17 cellular contexts compared by ENCODE assay signal in genomic region chr1:246005067-246005466, GRCh38.
DNase-seq lines count a peak whose midpoint lies in the region; ATAC-seq and TF ChIP-seq lines count a peak whose summit lies in the region.
"Had no signal": no experiment of that assay in that cellular context is flagged by ENCODE, and none has a peak within 500 bp of the region (broad histone marks: within the 10 kb centered on the region; RNA-seq: fewer than 3 reads in every experiment).

No MANE protein-coding gene starts in this region.

- H3K18ac ChIP-seq in IMR-90 (ENCODE audit: low read depth, low read length): peak overlapping the region; percentile 90

- no peak for TF ChIP-seq POLR2A in IMR-90 (IDR thresholded peaks at IDR 0.05; ENCODE audit: low read depth, low read length)

- dilution Hi-C loops in IMR-90 (cut with HindIII; ENCODE audit: low sequenced_read_pairs, unreplicated experiment): no loop called here

- ATAC-seq in IMR-90 (ENCODE audit: low read depth) (peak; percentile 81), left lung (peak; percentile 10), GM21515 (IDR thresholded peaks at IDR 0.05; ENCODE audit: unreplicated experiment) (no peak)

- peak overlapping the region; percentile 84 for H3K14ac ChIP-seq in IMR-90 (replicated peaks; ENCODE audit: low read depth, low read length)

- CTCF ChIA-PET in IMR-90 (lab: Yijun Ruan, JAX): interaction anchor here (1.1 kb wide), 1 partner anchor 493 kb away, joined by 3 read pairs; no protein-coding TSS in a partner anchor

- H3K4ac ChIP-seq in IMR-90 (ENCODE audit: low read depth, low read length): peak overlapping the region; percentile 96

- H4K5ac ChIP-seq in IMR-90 (ENCODE audit: low read depth, low read length): peak overlapping the region; percentile 94; the same call in 1 of the 2 replicates

- DNase-seq in AG10803 (ENCODE audit: low read depth) (peak; percentile 99), IMR-90 (peak; percentile 96), astrocyte of the hippocampus (ENCODE audit: low read depth, low spot score) (peak; percentile 94), left lung (no peak), GM10266 (ENCODE audit: extremely low spot score) (no peak)
- DNase-seq in activated CD4-positive, CD25-positive, alpha-beta regulatory T cell (lab: John Stamatoyannopoulos, UW): no peak
- no peak for DNase-seq in stimulated activated CD4-positive, alpha-beta T cell treated with anti-CD3 and anti-CD28 coated beads, Interleukin-15, amount 100 ng/mL, for 24 hours
- DNase-seq: activated CD4-positive, alpha-beta memory T cell treated with anti-CD3 and anti-CD28 coated beads, Interleukin-2, amount 10 ng/mL, durations not matched to agents 7 days and 5 days; DND-41; heart left ventricle; NCI-H2107; stimulated activated CD4-positive, alpha-beta T cell treated with anti-CD3 and anti-CD28 coated beads, Interleukin-4, amount 100 ng/mL, for 24 hours; tibial artery had no signal

- peak overlapping the region; percentile 88 for H2BK120ac ChIP-seq in IMR-90 (ENCODE audit: low read depth, low read length)

- intact Hi-C loops in IMR-90 (cut with micrococcal nuclease) (loop anchor here (2.0 to 10.0 kb wide), 3 partner anchors 446 to 590 kb away; no protein-coding TSS in a partner anchor), left lung (cut with DNase I) (loop anchor here in 1 of 2 donors (10.0 kb wide), 1 partner anchor 850 kb away; the partner anchor contains the start of gene KIF26B)

- POLR2A ChIA-PET in IMR-90 (lab: Charles Lee; ENCODE audit: unreplicated experiment): no interaction called here

- peak overlapping the region; percentile 39; the same call in 1 of the 2 replicates for H4K91ac ChIP-seq in IMR-90 (ENCODE audit: insufficient read depth, low read depth, low read length)

- peak; percentile 25 for TF ChIP-seq RAD21 in IMR-90 (IDR thresholded peaks at IDR 0.05; ENCODE audit: low read length)

- H2AK9ac ChIP-seq in IMR-90 (replicated peaks; ENCODE audit: low read depth, low read length, poor library complexity): no peak overlapping the region

- H3K4me1 ChIP-seq in IMR-90 (ENCODE audit: control insufficient read depth, insufficient read depth, low read length) (peaks cover 17% of the 10 kb centered on the region), left lung (no peaks in the 10 kb centered on the region)

- peak overlapping the region; percentile 5 to 66; a peak in 2 of 4 replicates for H4K8ac ChIP-seq in IMR-90 (ENCODE audit: low read depth in 2 of 2, low read length in 2 of 2)

- H3K4me2 ChIP-seq in IMR-90 (ENCODE audit: low read depth, low read length): peak overlapping the region; percentile 14

- in situ Hi-C loops in IMR-90 (cut with MboI; ENCODE audit: low sequenced_read_pairs): loop anchor here (10.0 kb wide), 3 partner anchors 450 to 920 kb away; no protein-coding TSS in a partner anchor

- peak overlapping the region; percentile 91 for H2BK20ac ChIP-seq in IMR-90 (ENCODE audit: low read depth, low read length)

- H3K56ac ChIP-seq in IMR-90 (ENCODE audit: extremely low read depth, insufficient read depth, low read length): no peak overlapping the region; the same call in 1 of the 2 replicates

- H3K27ac ChIP-seq in IMR-90 (ENCODE audit: insufficient read depth, low read length) (peak overlapping the region; percentile 67; the same call in 1 of the 2 replicates), left lung (no peak overlapping the region)
- H3K27ac ChIP-seq: adrenal gland, heart left ventricle, HL-60, SK-N-MC, tibial artery had no signal

- H2AFZ ChIP-seq in IMR-90 (replicated peaks; ENCODE audit: low read length, poor library complexity): no peak overlapping the region

- H2BK15ac ChIP-seq in IMR-90 (ENCODE audit: low read depth, low read length): peak overlapping the region; percentile 28; the same call in 1 of the 3 replicates

- H3K27me3 ChIP-seq in IMR-90 (ENCODE audit: control insufficient read depth, insufficient read depth, low read length): no peaks in the 10 kb centered on the region
- H3K27me3 ChIP-seq in left lung: no peaks in the 10 kb centered on the region
- H3K27me3 ChIP-seq: adrenal gland, heart left ventricle, tibial artery had no signal

- peak overlapping the region; percentile 75 for H2BK5ac ChIP-seq in IMR-90 (ENCODE audit: low read depth, low read length, poor library complexity, severe bottlenecking)

- no peak overlapping the region for H3K4me3 ChIP-seq in AG10803 (ENCODE audit: low read length)
- H3K4me3 ChIP-seq in IMR-90 (ENCODE audit: insufficient read depth, low read depth, low read length): no peak overlapping the region
- H3K4me3 ChIP-seq in left lung: no peak overlapping the region
- H3K4me3 ChIP-seq: adrenal gland, heart left ventricle, SK-N-MC, tibial artery had no signal

- no peak overlapping the region for H3K23ac ChIP-seq in IMR-90 (ENCODE audit: low read depth, low read length)

- no peak overlapping the region for H2AK5ac ChIP-seq in IMR-90 (ENCODE audit: low read depth, low read length)

- no peaks in the 10 kb centered on the region for H3K9me3 ChIP-seq in IMR-90 (ENCODE audit: control insufficient read depth, insufficient read depth, low read length)
- no peaks in the 10 kb centered on the region for H3K9me3 ChIP-seq in left lung
- H3K9me3 ChIP-seq: adrenal gland, heart left ventricle, tibial artery had no signal

- no peaks in the 10 kb centered on the region for H4K20me1 ChIP-seq in IMR-90 (ENCODE audit: insufficient read depth, low read length)

- no peaks in the 10 kb centered on the region for H3K36me3 ChIP-seq in IMR-90 (ENCODE audit: control insufficient read depth, insufficient read depth, low read length)
- H3K36me3 ChIP-seq in left lung: no peaks in the 10 kb centered on the region
- H3K36me3 ChIP-seq: adrenal gland, heart left ventricle, tibial artery had no signal

- H3K79me1 ChIP-seq in IMR-90 (ENCODE audit: low read depth in 1 of 2, low read length in 2 of 2): 0 out of 4 replicates have a peak, but pooled peaks cover 0 to 4% of the 10 kb centered on the region in 2 experiments

- H3K9me1 ChIP-seq in IMR-90 (ENCODE audit: insufficient read depth, low read length): peaks cover 12% of the 10 kb centered on the region

- TF ChIP-seq CTCF in AG10803 (conservative IDR thresholded peaks at IDR 0.05; ENCODE audit: low read length): no peak
- no peak for TF ChIP-seq CTCF in IMR-90 (conservative IDR thresholded peaks at IDR 0.05; ENCODE audit: low read depth, low read length)
- no peak for TF ChIP-seq CTCF in left lung (IDR thresholded peaks at IDR 0.05)
- no peak for TF ChIP-seq CTCF in GM10266 (IDR thresholded peaks at IDR 0.05; ENCODE audit: control insufficient read depth, insufficient read depth, low read depth, missing control alignments)

- BruUV-seq in IMR-90 (replicated peaks; lab: Mats Ljungman, UMichigan): no TSS peak

- H3K9ac ChIP-seq in IMR-90 (ENCODE audit: low read depth, low read length): no peak overlapping the region

- 100% methylated on average over 1 of the region's 3 CpGs; no CpG with 5 or more reads in 1 of the 2 experiments for WGBS in IMR-90 (ENCODE audit: extremely low coverage in 2 of 2, insufficient read length in 1 of 2), 2 experiments

TF ChIP-seq in IMR-90, 13 proteins besides CTCF, POLR2A, EP300 and RAD21:
- TF ChIP-seq CEBPB (IDR thresholded peaks at IDR 0.05; ENCODE audit: low read depth, low read length): peak; percentile 96
- TF ChIP-seq USF2 (IDR thresholded peaks at IDR 0.05; ENCODE audit: low read depth, low read length): no peak
- TF ChIP-seq NFE2L2 (IDR thresholded peaks at IDR 0.05; ENCODE audit: low read depth, low read length): peak; percentile 81
- no peak for TF ChIP-seq MXI1 (IDR thresholded peaks at IDR 0.05; ENCODE audit: borderline replicate concordance, low read depth, low read length)
- no peak for TF ChIP-seq RFX5 (IDR thresholded peaks at IDR 0.05; ENCODE audit: low read depth, low read length)
- TF ChIP-seq SMC3 (IDR thresholded peaks at IDR 0.05; ENCODE audit: low read depth, low read length): peak; percentile 14; the same call in 1 of the 2 replicates
- TF ChIP-seq MAZ (IDR thresholded peaks at IDR 0.05; ENCODE audit: borderline replicate concordance, low read depth, low read length): no peak
- no peak for TF ChIP-seq ELK1 (IDR thresholded peaks at IDR 0.05; ENCODE audit: borderline replicate concordance, low read depth, low read length)
- TF ChIP-seq FOS (IDR thresholded peaks at IDR 0.05; ENCODE audit: low read depth, low read length): peak; percentile 90
- peak; percentile 55 for TF ChIP-seq BHLHE40 (IDR thresholded peaks at IDR 0.05; ENCODE audit: low read depth, low read length)
- TF ChIP-seq CHD1 (IDR thresholded peaks at IDR 0.05; ENCODE audit: low read depth, low read length): no peak
- peak; percentile 45 for TF ChIP-seq MAFK (IDR thresholded peaks at IDR 0.05; ENCODE audit: low read depth, low read length)
- no peak for TF ChIP-seq RCOR1 (IDR thresholded peaks at IDR 0.05; ENCODE audit: insufficient replicate concordance, low read length)

Comparison
In these comparisons a context has a peak if more than half of its experiments do, and no peak if none do; other contexts are left out.
1. DNase-seq: peak in AG10803 (single experiment), IMR-90 (single experiment) and astrocyte of the hippocampus (single experiment); none in left lung (0 of 2), activated CD4-positive, CD25-positive, alpha-beta regulatory T cell (0 of 4), GM10266 (single experiment) and stimulated activated CD4-positive, alpha-beta T cell treated with anti-CD3 and anti-CD28 coated beads, Interleukin-15, amount 100 ng/mL, for 24 hours (single experiment).